Comparison of ENCODE assay signal across 13 cellular contexts in the genomic region with DNA sequence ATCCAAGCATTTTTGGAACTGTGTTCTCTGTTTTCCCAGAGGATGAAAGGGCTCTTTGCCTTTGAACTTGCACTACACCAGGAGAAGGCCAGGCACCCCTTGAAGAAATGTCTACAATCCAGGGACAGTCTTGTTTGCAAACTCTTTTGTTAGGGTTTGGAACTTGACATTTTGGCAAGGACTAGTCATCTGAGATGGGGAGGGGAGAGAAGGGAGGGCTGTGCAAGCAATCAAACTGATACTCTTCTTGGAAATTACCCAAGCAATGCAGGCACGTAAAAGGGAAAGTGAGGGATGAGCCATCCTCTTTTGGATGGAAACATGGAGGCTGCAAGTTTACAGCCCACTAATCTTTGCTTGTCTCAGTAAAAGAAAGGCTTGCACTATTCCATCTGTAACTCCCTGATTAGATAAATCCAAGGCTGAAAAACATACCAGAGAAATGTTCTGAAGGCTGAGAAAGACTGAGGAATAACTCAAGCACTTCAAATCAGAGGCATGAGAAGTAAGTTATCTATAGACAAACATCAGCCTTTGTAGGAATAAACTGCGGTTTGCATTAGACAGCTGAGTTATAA.
DNase-seq lines count a peak whose midpoint lies in the region; ATAC-seq and TF ChIP-seq lines count a peak whose summit lies in the region.
"Had no signal": no experiment of that assay in that cellular context is flagged by ENCODE, and none has a peak within 500 bp of the region (broad histone marks: within the 10 kb centered on the region; RNA-seq: fewer than 3 reads in every experiment).

No MANE protein-coding gene starts in this region.

- intact Hi-C loops in heart right ventricle (cut with DNase I) (no loop called here), head of caudate nucleus (cut with DNase I) (no loop called here), left colon (cut with DNase I, micrococcal nuclease) (no loop called here)
- intact Hi-C loops in activated T-helper 1 cell treated with anti-CD3 and anti-CD28 coated beads, Interleukin-12 subunit alpha, Interleukin-12 subunit beta, Interleukin-2, Interleukin-4 antibody, amounts not matched to agents 30 ng/mL and 10 ng/mL and 1 ng/mL, durations not matched to agents 14 hours and 24 hours and 36 hours (cut with micrococcal nuclease): loop anchor here (1.0 kb wide), 1 partner anchor 85 kb away; no protein-coding TSS in a partner anchor

- TF ChIP-seq CTCF in cardiac muscle cell (IDR thresholded peaks at IDR 0.05; ENCODE audit: low read depth, low read length) (no peak), heart right ventricle (IDR thresholded peaks at IDR 0.05) (no peak), fibroblast of pulmonary artery (IDR thresholded peaks at IDR 0.05; ENCODE audit: low read length, missing control alignments) (no peak)

- 44 to 49% methylated on average over 2 of the region's 2 CpGs for WGBS in heart right ventricle, 2 donors

- H3K27ac ChIP-seq in cardiac muscle cell (peak overlapping the region; percentile 50), heart right ventricle (no peak overlapping the region)

- peaks cover 28% of the 10 kb centered on the region for H3K36me3 Mint-ChIP-seq in activated T-helper 1 cell treated with anti-CD3 and anti-CD28 coated beads, Interleukin-12 subunit alpha, Interleukin-12 subunit beta, Interleukin-2, Interleukin-4 antibody, amounts not matched to agents 30 ng/mL and 10 ng/mL and 1 ng/mL, durations not matched to agents 14 hours and 24 hours and 36 hours (ENCODE audit: low read depth)
- H3K36me3 Mint-ChIP-seq: activated naive CD8-positive, alpha-beta T cell had no signal

- peak overlapping the region; percentile 41 for H3K27ac Mint-ChIP-seq in activated T-helper 1 cell treated with anti-CD3 and anti-CD28 coated beads, Interleukin-12 subunit alpha, Interleukin-12 subunit beta, Interleukin-2, Interleukin-4 antibody, amounts not matched to agents 30 ng/mL and 10 ng/mL and 1 ng/mL, durations not matched to agents 14 hours and 24 hours and 36 hours
- H3K27ac Mint-ChIP-seq in stimulated activated naive CD8-positive, alpha-beta T cell treated with anti-CD3 and anti-CD28 coated beads, Interleukin-15, amount 100 ng/mL, for 72 hours: no peak overlapping the region
- H3K27ac Mint-ChIP-seq: activated naive CD8-positive, alpha-beta T cell; H9 had no signal

- H3K4me1 ChIP-seq in cardiac muscle cell (ENCODE audit: low read depth): peaks cover 67% of the 10 kb centered on the region
- peaks cover 0 to 31% (median 4%) of the 10 kb centered on the region in 9 donors for H3K4me1 ChIP-seq in heart right ventricle

- H3K9me3 ChIP-seq in cardiac muscle cell (ENCODE audit: low read depth) (no peaks in the 10 kb centered on the region), heart right ventricle (peaks cover 0 to 13% (median 0%) of the 10 kb centered on the region in 11 donors)

- H3K4me1 Mint-ChIP-seq in activated T-helper 1 cell treated with anti-CD3 and anti-CD28 coated beads, Interleukin-12 subunit alpha, Interleukin-12 subunit beta, Interleukin-2, Interleukin-4 antibody, amounts not matched to agents 30 ng/mL and 10 ng/mL and 1 ng/mL, durations not matched to agents 14 hours and 24 hours and 36 hours (ENCODE audit: low read depth): peaks cover 84% of the 10 kb centered on the region
- peaks cover 77% of the 10 kb centered on the region for H3K4me1 Mint-ChIP-seq in stimulated activated naive CD8-positive, alpha-beta T cell treated with anti-CD3 and anti-CD28 coated beads, Interleukin-15, amount 100 ng/mL, for 72 hours

- peaks cover 7% of the 10 kb centered on the region for H3K9me3 Mint-ChIP-seq in activated T-helper 1 cell treated with anti-CD3 and anti-CD28 coated beads, Interleukin-12 subunit alpha, Interleukin-12 subunit beta, Interleukin-2, Interleukin-4 antibody, amounts not matched to agents 30 ng/mL and 10 ng/mL and 1 ng/mL, durations not matched to agents 14 hours and 24 hours and 36 hours
- H3K9me3 Mint-ChIP-seq in stimulated activated naive CD8-positive, alpha-beta T cell treated with anti-CD3 and anti-CD28 coated beads, Interleukin-15, amount 100 ng/mL, for 72 hours: peaks cover 0 to 10% of the 10 kb centered on the region in 2 donors

- peak overlapping the region; percentile 7 for H3K4me3 Mint-ChIP-seq in activated T-helper 1 cell treated with anti-CD3 and anti-CD28 coated beads, Interleukin-12 subunit alpha, Interleukin-12 subunit beta, Interleukin-2, Interleukin-4 antibody, amounts not matched to agents 30 ng/mL and 10 ng/mL and 1 ng/mL, durations not matched to agents 14 hours and 24 hours and 36 hours
- H3K4me3 Mint-ChIP-seq in stimulated activated naive CD8-positive, alpha-beta T cell treated with anti-CD3 and anti-CD28 coated beads, Interleukin-15, amount 100 ng/mL, for 72 hours: no peak overlapping the region
- H3K4me3 Mint-ChIP-seq: activated naive CD8-positive, alpha-beta T cell; H9 had no signal

- no peaks in the 10 kb centered on the region for H3K27me3 Mint-ChIP-seq in activated T-helper 1 cell treated with anti-CD3 and anti-CD28 coated beads, Interleukin-12 subunit alpha, Interleukin-12 subunit beta, Interleukin-2, Interleukin-4 antibody, amounts not matched to agents 30 ng/mL and 10 ng/mL and 1 ng/mL, durations not matched to agents 14 hours and 24 hours and 36 hours (ENCODE audit: insufficient read depth)
- H3K27me3 Mint-ChIP-seq in stimulated activated naive CD8-positive, alpha-beta T cell treated with anti-CD3 and anti-CD28 coated beads, Interleukin-15, amount 100 ng/mL, for 72 hours: no peaks in the 10 kb centered on the region
- H3K27me3 Mint-ChIP-seq: activated naive CD8-positive, alpha-beta T cell had no signal

- H3K27me3 ChIP-seq in cardiac muscle cell (no peaks in the 10 kb centered on the region), heart right ventricle (no peaks in the 10 kb centered on the region)

- DNase-seq in cardiac muscle cell (ENCODE audit: low read depth in 1 of 2, low spot score in 1 of 2) (peak in 1 of 2 donors; percentile 81), heart right ventricle (no peak), fibroblast of pulmonary artery (ENCODE audit: low read depth) (peak; percentile 78), head of caudate nucleus (no peak), iPS-NIHi11 (ENCODE audit: low spot score) (no peak), left colon (no peak)
- DNase-seq in activated T-helper 1 cell treated with anti-CD3 and anti-CD28 coated beads, Interleukin-12 subunit alpha, Interleukin-12 subunit beta, Interleukin-2, Interleukin-4 antibody, amounts not matched to agents 30 ng/mL and 10 ng/mL and 1 ng/mL, durations not matched to agents 14 hours and 24 hours and 36 hours (ENCODE audit: low spot score): no peak
- DNase-seq in stimulated activated naive CD8-positive, alpha-beta T cell treated with anti-CD3 and anti-CD28 coated beads, Interleukin-15, amount 100 ng/mL, for 72 hours: no peak
- DNase-seq: erythroblast, H9, posterior cingulate gyrus, trophoblast cell had no signal

- ATAC-seq in heart right ventricle: no peak
- peak; percentile 48 for ATAC-seq in stimulated activated naive CD8-positive, alpha-beta T cell treated with anti-CD3 and anti-CD28 coated beads, Interleukin-15, amount 100 ng/mL, for 72 hours
- no peak for ATAC-seq in left colon

- H3K36me3 ChIP-seq in cardiac muscle cell (no peaks in the 10 kb centered on the region), heart right ventricle (no peaks in the 10 kb centered on the region)

- H3K4me3 ChIP-seq in cardiac muscle cell: no peak overlapping the region
- no peak overlapping the region for H3K4me3 ChIP-seq in heart right ventricle
- H3K4me3 ChIP-seq in fibroblast of pulmonary artery (replicated peaks; ENCODE audit: low read depth, low read length): no peak overlapping the region
